In the genomic region with DNA sequence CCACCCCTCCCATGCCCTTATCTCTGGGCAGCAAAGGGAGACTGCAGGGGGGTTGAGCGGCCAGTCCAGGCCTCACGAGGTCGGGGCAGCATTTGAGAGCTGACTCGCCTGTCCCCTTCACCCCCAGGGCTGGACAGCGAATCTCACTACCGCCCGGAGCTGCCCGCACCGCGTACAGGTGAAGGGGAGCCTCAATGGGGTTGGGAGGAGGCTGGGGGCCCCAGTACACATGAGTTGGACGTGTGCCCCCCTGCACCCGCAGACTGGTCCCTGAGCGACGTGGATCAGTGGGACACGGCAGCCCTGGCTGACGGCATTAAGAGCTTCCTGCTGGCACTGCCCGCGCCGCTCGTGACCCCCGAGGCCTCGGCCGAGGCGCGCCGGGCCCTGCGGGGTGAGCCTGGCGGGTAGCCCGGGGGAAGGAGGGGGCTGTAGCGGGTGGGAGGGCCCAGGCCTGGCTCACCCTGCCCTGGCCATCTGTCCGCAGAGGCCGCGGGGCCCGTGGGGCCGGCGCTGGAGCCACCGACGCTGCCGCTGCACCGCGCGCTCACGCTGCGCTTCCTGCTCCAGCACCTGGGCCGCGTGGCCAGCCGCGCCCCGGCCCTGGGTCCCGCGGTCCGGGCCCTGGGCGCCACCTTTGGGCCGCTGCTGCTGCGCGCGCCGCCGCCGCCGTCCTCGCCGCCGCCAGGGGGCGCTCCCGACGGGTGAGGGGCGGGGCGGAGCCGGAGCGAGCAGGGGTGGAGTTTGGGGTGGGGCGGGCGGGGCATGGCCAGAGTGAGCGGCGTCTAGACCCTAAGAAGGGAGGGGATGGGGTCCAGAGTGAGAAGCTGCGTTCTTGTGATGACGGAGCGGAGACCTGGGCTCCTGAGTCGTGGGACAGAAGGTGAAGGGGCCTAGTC, we compare ENCODE assay signal across 8 cellular contexts. TPM values are rescaled to one million over a fixed set of nuclear protein-coding genes. Genes with fewer than 3 reads are reported as not detected.
DNase-seq lines count a peak whose midpoint lies in the region.

No MANE protein-coding gene starts in this region.

- H2BK15ac ChIP-seq in mesenchymal stem cell (ENCODE audit: low read depth, poor library complexity, severe bottlenecking) = no peak overlapping the region

- no peak overlapping the region for H3K27ac ChIP-seq in mesenchymal stem cell (ENCODE audit: low read length, poor library complexity, severe bottlenecking)

- peak overlapping the region; percentile 22; the same call in 1 of the 2 replicates for H3K4me3 ChIP-seq in GM08714 (ENCODE audit: low read length)
- peak overlapping the region; percentile 28 for H3K4me3 ChIP-seq in HAP-1
- peak overlapping the region; percentile 33 to 76 for H3K4me3 ChIP-seq in mesenchymal stem cell (ENCODE audit: insufficient read depth in 1 of 2, low read depth in 1 of 2, low read length in 2 of 2)

- H4K8ac ChIP-seq in mesenchymal stem cell (ENCODE audit: low read length) = peak overlapping the region; percentile 88

- H3K4ac ChIP-seq in mesenchymal stem cell (ENCODE audit: low read depth in 1 of 2, low read length in 2 of 2) = no peak overlapping the region

- WGBS in mesenchymal stem cell = 32% methylated on average over 50 of the region's 79 CpGs

- H3K9me3 ChIP-seq in HAP-1 = no peaks in the 10 kb centered on the region
- H3K9me3 ChIP-seq in mesenchymal stem cell (ENCODE audit: control insufficient read depth, low read length) = no peaks in the 10 kb centered on the region

- H3K4me2 ChIP-seq in mesenchymal stem cell (ENCODE audit: low read length, poor library complexity, severe bottlenecking) = peak overlapping the region; percentile 43

- H3K23ac ChIP-seq in mesenchymal stem cell (ENCODE audit: low read length in 2 of 2) = no peak overlapping the region

- H3K4me1 ChIP-seq in HAP-1 = peaks cover 21% of the 10 kb centered on the region
- peaks cover 30% of the 10 kb centered on the region for H3K4me1 ChIP-seq in mesenchymal stem cell (ENCODE audit: control insufficient read depth, insufficient read depth, low read depth, low read length)

- DNase-seq in HAP-1 (ENCODE audit: low spot score in 2 of 2) = peak; percentile 54 to 78
- DNase-seq in NCI-H1092 treated with DMSO at 0.1 percent for 48 hours (lab: John Stamatoyannopoulos, UW) = peak; percentile 55
- peak; percentile 67 to 68 for DNase-seq in activated CD4-positive, alpha-beta T cell treated with anti-CD3 and anti-CD28 coated beads, Interleukin-2, amount 50 U/mL, for 4 hours
- DNase-seq in ecto neural progenitor cell (ENCODE audit: low spot score) = peak; percentile 88
- no peak for DNase-seq in mesenchymal stem cell
- DNase-seq in stimulated activated CD8-positive, alpha-beta memory T cell treated with anti-CD3 and anti-CD28 coated beads, Interleukin-15, amount 100 ng/mL, for 48 hours (ENCODE audit: low read depth in 2 of 2) = peak; percentile 63 to 67
- no peak for DNase-seq in KG1 (lab: John Stamatoyannopoulos, UW)

- peak overlapping the region; percentile 55 for H2AK5ac ChIP-seq in mesenchymal stem cell (ENCODE audit: low read length, severe bottlenecking)

- peak overlapping the region in 1 of 2 experiments; percentile 44 for H3K14ac ChIP-seq in mesenchymal stem cell (ENCODE audit: low read length in 2 of 2)

- H4K91ac ChIP-seq in mesenchymal stem cell (ENCODE audit: low read length) = peak overlapping the region; percentile 63

- no peak overlapping the region for H2BK120ac ChIP-seq in mesenchymal stem cell (ENCODE audit: low read depth, low read length)

- H2BK5ac ChIP-seq in mesenchymal stem cell (ENCODE audit: low read depth, low read length, poor library complexity, severe bottlenecking) = no peak overlapping the region

- peak overlapping the region in 1 of 2 experiments; percentile 45 for H2BK12ac ChIP-seq in mesenchymal stem cell (ENCODE audit: low read length in 2 of 2)

- H3K9ac ChIP-seq in mesenchymal stem cell (ENCODE audit: low read length) = peak overlapping the region; percentile 69

- H2AFZ ChIP-seq in mesenchymal stem cell (ENCODE audit: low read depth, low read length) = no peak overlapping the region

- peaks cover 25% of the 10 kb centered on the region for H3K79me1 ChIP-seq in mesenchymal stem cell (replicated peaks; ENCODE audit: low read length, poor library complexity, severe bottlenecking)

- H3K18ac ChIP-seq in mesenchymal stem cell (ENCODE audit: low read depth in 1 of 2, low read length in 2 of 2) = peak overlapping the region; percentile 55 to 75

- no peaks in the 10 kb centered on the region for H3K27me3 ChIP-seq in HAP-1 (ENCODE audit: low read depth)
- H3K27me3 ChIP-seq in mesenchymal stem cell (ENCODE audit: control insufficient read depth in 1 of 2, insufficient read depth in 1 of 2, low read length in 2 of 2) = no peaks in the 10 kb centered on the region

- H3K36me3 ChIP-seq in HAP-1 (replicated peaks) = peaks cover 50% of the 10 kb centered on the region
- H3K36me3 ChIP-seq in mesenchymal stem cell (ENCODE audit: control insufficient read depth in 1 of 2, insufficient read depth in 2 of 2, low read depth in 1 of 2, low read length in 2 of 2) = peaks cover 43 to 67% of the 10 kb centered on the region in 2 experiments

- in situ Hi-C loops in HAP-1 (cut with MboI; ENCODE audit: low sequenced_read_pairs) = no loop called here

RNA-seq across cellular contexts. Expression of a gene that starts 8.1 kb away (rescaled TPM):
- 83.2 TPM for polyA plus RNA-seq in mesenchymal stem cell (2013, experiment 1 of 2)
- 80.2 TPM for polyA plus RNA-seq in mesenchymal stem cell (2013, experiment 2 of 2)

RNA-seq across cellular contexts. Expression of a gene that starts 12.6 kb away (rescaled TPM):
- polyA plus RNA-seq in mesenchymal stem cell (2013, experiment 1 of 2) = 28.4 TPM
- 27.7 TPM for polyA plus RNA-seq in mesenchymal stem cell (2013, experiment 2 of 2)

RNA-seq across cellular contexts. Expression of a gene that starts 32.0 kb away (rescaled TPM):
- 19.7 TPM for polyA plus RNA-seq in mesenchymal stem cell (2013, experiment 1 of 2)
- polyA plus RNA-seq in mesenchymal stem cell (2013, experiment 2 of 2) = 20.2 TPM

RNA-seq across cellular contexts. Expression of a gene that starts 42.8 kb away (rescaled TPM):
- 5.6 TPM for polyA plus RNA-seq in mesenchymal stem cell (2013, experiment 1 of 2)
- polyA plus RNA-seq in mesenchymal stem cell (2013, experiment 2 of 2) = 5.8 TPM

Comparison
In these comparisons a context has a peak if more than half of its experiments do, and no peak if none do; other contexts are left out.
1. DNase-seq: peak in HAP-1 (2 of 2), NCI-H1092 treated with DMSO at 0.1 percent for 48 hours (single experiment), activated CD4-positive, alpha-beta T cell treated with anti-CD3 and anti-CD28 coated beads, Interleukin-2, amount 50 U/mL, for 4 hours (2 of 2), ecto neural progenitor cell (single experiment) and stimulated activated CD8-positive, alpha-beta memory T cell treated with anti-CD3 and anti-CD28 coated beads, Interleukin-15, amount 100 ng/mL, for 48 hours (2 of 2); none in mesenchymal stem cell (single experiment) and KG1 (single experiment).
2. Peak in every context shown above with its lines, with median percentiles within 50 percentile points of each other: H3K4me3 ChIP-seq.